9 cellular contexts compared by ENCODE assay signal in genomic region chr7:6228865-6229264, GRCh38. TPM values are rescaled to one million over a fixed set of nuclear protein-coding genes. Genes with fewer than 3 reads are reported as not detected.
A peak's percentile ranks its signal among the peaks of the same experiment; 100 is the strongest.
DNase-seq lines count a peak whose midpoint lies in the region; ATAC-seq and TF ChIP-seq lines count a peak whose summit lies in the region.
"Had no signal": no experiment of that assay in that cellular context is flagged by ENCODE, and none has a peak within 500 bp of the region (broad histone marks: within the 10 kb centered on the region; RNA-seq: fewer than 3 reads in every experiment).

No MANE protein-coding gene starts in this region.

- CTCF ChIA-PET in activated CD4-positive, alpha-beta memory T cell treated with anti-CD3 and anti-CD28 coated beads for 36 hours (lab: Charles Lee) = no interaction called here

- no peaks in the 10 kb centered on the region for H3K36me3 ChIP-seq in neural progenitor cell

- H3K27ac ChIP-seq in neural progenitor cell = no peak overlapping the region
- H3K27ac ChIP-seq: A549 had no signal

- peak overlapping the region; percentile 99 for H3K27ac Mint-ChIP-seq in neural progenitor cell
- H3K27ac Mint-ChIP-seq in activated CD4-positive, alpha-beta memory T cell treated with anti-CD3 and anti-CD28 coated beads for 36 hours = no peak overlapping the region

- H3K9me3 ChIP-seq in neural progenitor cell (ENCODE audit: low read depth) = no peaks in the 10 kb centered on the region
- H3K9me3 ChIP-seq: A549 had no signal

- peak overlapping the region; percentile 46 for H3K4me2 ChIP-seq in neural progenitor cell

- peak; percentile 84 for ATAC-seq in HG03432 (IDR thresholded peaks at IDR 0.05; ENCODE audit: unreplicated experiment)

- POLR2A ChIA-PET in activated CD4-positive, alpha-beta memory T cell treated with anti-CD3 and anti-CD28 coated beads for 36 hours (lab: Charles Lee) = no interaction called here

- H2AFZ ChIP-seq in neural progenitor cell (replicated peaks) = no peak overlapping the region

- H3K27me3 ChIP-seq in neural progenitor cell = no peaks in the 10 kb centered on the region

- H3K4me3 ChIP-seq in choroid plexus epithelial cell (ENCODE audit: low read depth, low read length) = no peak overlapping the region
- H3K4me3 ChIP-seq in neural progenitor cell = no peak overlapping the region
- H3K4me3 ChIP-seq: A549 had no signal

- H3F3A ChIP-seq in neural progenitor cell (ENCODE audit: low read depth) = peaks cover 7% of the 10 kb centered on the region

- peaks cover 5% of the 10 kb centered on the region for H3K9me3 Mint-ChIP-seq in neural progenitor cell
- no peaks in the 10 kb centered on the region for H3K9me3 Mint-ChIP-seq in activated CD4-positive, alpha-beta memory T cell treated with anti-CD3 and anti-CD28 coated beads for 36 hours

- DNase-seq in NOMO-1 (lab: John Stamatoyannopoulos, UW; ENCODE audit: unreplicated experiment in 2 of 2) = peak; percentile 20 to 87
- DNase-seq in NOMO-1 treated with dmso at 0.1 percent for 144 hours (lab: John Stamatoyannopoulos, UW; ENCODE audit: unreplicated experiment) = no peak
- DNase-seq in choroid plexus epithelial cell (ENCODE audit: low read depth) = peak; percentile 78
- no peak for DNase-seq in neural progenitor cell (ENCODE audit: low spot score)
- no peak for DNase-seq in NCI-H2227 treated with DMSO at 0.1 percent for 48 hours (lab: John Stamatoyannopoulos, UW)
- no peak for DNase-seq in activated CD4-positive, alpha-beta memory T cell treated with anti-CD3 and anti-CD28 coated beads for 36 hours
- no peak for DNase-seq in DMS53 treated with DMSO at 0.1 percent for 48 hours (lab: John Stamatoyannopoulos, UW; ENCODE audit: unreplicated experiment)

- TF ChIP-seq CTCF in choroid plexus epithelial cell (conservative IDR thresholded peaks at IDR 0.05; ENCODE audit: low read depth, low read length) = no peak
- no peak for TF ChIP-seq CTCF in neural progenitor cell (IDR thresholded peaks at IDR 0.05)

- H3K79me2 ChIP-seq in neural progenitor cell (ENCODE audit: low read depth) = peaks cover 3% of the 10 kb centered on the region

- peaks cover under 1% of the 10 kb centered on the region for H3K27me3 Mint-ChIP-seq in neural progenitor cell (ENCODE audit: insufficient read depth, low read depth)
- peaks cover 20% of the 10 kb centered on the region for H3K27me3 Mint-ChIP-seq in activated CD4-positive, alpha-beta memory T cell treated with anti-CD3 and anti-CD28 coated beads for 36 hours

- peaks cover 30% of the 10 kb centered on the region for H3K4me1 ChIP-seq in neural progenitor cell

- peaks cover 3% of the 10 kb centered on the region for H3K36me3 Mint-ChIP-seq in neural progenitor cell
- no peaks in the 10 kb centered on the region for H3K36me3 Mint-ChIP-seq in activated CD4-positive, alpha-beta memory T cell treated with anti-CD3 and anti-CD28 coated beads for 36 hours

- peak overlapping the region; percentile 72 for H3K4me3 Mint-ChIP-seq in neural progenitor cell
- H3K4me3 Mint-ChIP-seq in activated CD4-positive, alpha-beta memory T cell treated with anti-CD3 and anti-CD28 coated beads for 36 hours = no peak overlapping the region

- no peak overlapping the region for H3K9ac ChIP-seq in neural progenitor cell

- intact Hi-C loops in activated CD4-positive, alpha-beta memory T cell treated with anti-CD3 and anti-CD28 coated beads for 36 hours (cut with micrococcal nuclease) = no loop called here

- peaks cover 48% of the 10 kb centered on the region for H3K4me1 Mint-ChIP-seq in neural progenitor cell
- peaks cover 22% of the 10 kb centered on the region for H3K4me1 Mint-ChIP-seq in activated CD4-positive, alpha-beta memory T cell treated with anti-CD3 and anti-CD28 coated beads for 36 hours (ENCODE audit: low read depth)

- peaks cover 3% of the 10 kb centered on the region for H4K20me1 ChIP-seq in neural progenitor cell (ENCODE audit: low read depth)

RNA-seq across cellular contexts. Expression of gene CYTH3, which starts 43.6 kb away (rescaled TPM):
- 10.9 and 16.5 TPM in 2 replicates for total RNA-seq in neural progenitor cell (ENCODE audit: low replicate concordance)
- total RNA-seq in activated CD4-positive, alpha-beta memory T cell treated with anti-CD3 and anti-CD28 coated beads for 36 hours = 1 to 10 TPM; 1.6 to 2.0 TPM

Comparison
In these comparisons a context has a peak if more than half of its experiments do, and no peak if none do; other contexts are left out.
1. DNase-seq: peak in NOMO-1 (2 of 2) and choroid plexus epithelial cell (single experiment); none in NOMO-1 treated with dmso at 0.1 percent for 144 hours (single experiment), neural progenitor cell (single experiment), NCI-H2227 treated with DMSO at 0.1 percent for 48 hours (single experiment), activated CD4-positive, alpha-beta memory T cell treated with anti-CD3 and anti-CD28 coated beads for 36 hours (single experiment) and DMS53 treated with DMSO at 0.1 percent for 48 hours (single experiment).